ENCODE assay signal across 1 cellular context in genomic region chr9:33223696-33224095, GRCh38.
TF ChIP-seq lines count a peak whose summit lies in the region.

No MANE protein-coding gene starts in this region.

TF ChIP-seq in A549, 52 proteins besides CTCF, POLR2A, EP300 and RAD21:
- TF ChIP-seq SMC3 (IDR thresholded peaks at IDR 0.05) = peak; percentile 70
- TF ChIP-seq, protein P1, sequence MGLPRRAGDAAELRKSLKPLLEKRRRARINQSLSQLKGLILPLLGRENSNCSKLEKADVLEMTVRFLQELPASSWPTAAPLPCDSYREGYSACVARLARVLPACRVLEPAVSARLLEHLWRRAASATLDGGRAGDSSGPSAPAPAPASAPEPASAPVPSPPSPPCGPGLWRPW (IDR thresholded peaks at IDR 0.05) = no peak
